Comparison of ENCODE assay signal across 12 cellular contexts in the genomic region with DNA sequence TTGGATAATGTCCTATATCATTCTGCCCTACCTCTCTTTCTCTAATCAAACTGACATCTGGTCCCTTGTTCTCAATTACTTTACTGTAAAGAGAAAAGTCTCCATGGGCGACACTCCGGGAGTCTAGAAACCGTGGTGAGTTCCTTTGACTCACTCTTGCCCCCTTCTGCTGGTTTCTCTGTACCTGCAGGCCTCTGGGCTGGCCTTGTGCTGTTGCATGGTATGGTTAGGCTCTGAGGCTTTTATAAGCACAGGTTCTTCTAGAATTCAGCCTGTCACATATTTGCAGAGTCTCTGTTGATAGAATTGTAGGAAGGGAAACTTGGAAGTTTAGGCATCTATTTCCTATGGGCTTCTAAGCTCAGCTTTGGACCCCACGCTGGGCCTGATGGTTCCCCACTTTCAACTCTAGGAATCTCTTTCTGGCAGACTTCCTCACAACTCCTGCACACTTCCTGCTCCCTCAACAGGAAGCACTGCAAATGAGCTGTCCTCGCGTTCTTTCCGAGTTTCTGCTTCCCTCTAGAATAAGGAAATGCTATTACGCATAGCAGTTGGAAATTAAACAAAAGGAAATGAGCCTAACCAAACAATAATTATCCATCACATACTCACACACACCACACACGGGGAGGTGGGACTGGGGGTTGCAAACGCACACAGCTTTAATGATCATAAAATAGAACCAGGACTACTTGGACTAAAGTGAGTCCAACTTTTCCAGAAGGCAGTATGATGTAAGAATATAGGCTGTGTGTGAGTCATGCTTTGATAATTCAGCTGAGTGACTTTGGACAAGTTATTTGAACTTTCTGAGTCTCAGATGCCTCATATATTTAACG.
A peak's percentile ranks its signal among the peaks of the same experiment; 100 is the strongest.
DNase-seq lines count a peak whose midpoint lies in the region; ATAC-seq and TF ChIP-seq lines count a peak whose summit lies in the region.
"Had no signal": no experiment of that assay in that cellular context is flagged by ENCODE, and none has a peak within 500 bp of the region (broad histone marks: within the 10 kb centered on the region; RNA-seq: fewer than 3 reads in every experiment).

No MANE protein-coding gene starts in this region.

- no peak for TF ChIP-seq POLR2A in esophagus squamous epithelium (IDR thresholded peaks at IDR 0.05)

- peaks cover 0 to 11% (median 4%) of the 10 kb centered on the region in 3 donors for H3K4me1 ChIP-seq in esophagus squamous epithelium

- intact Hi-C loops in esophagus squamous epithelium (cut with DNase I), result no loop called here

- H3K9me3 ChIP-seq in esophagus squamous epithelium, result no peaks in the 10 kb centered on the region
- H3K9me3 ChIP-seq: ovary had no signal

- H3K36me3 ChIP-seq in esophagus squamous epithelium, result no peaks in the 10 kb centered on the region
- H3K36me3 ChIP-seq: ovary had no signal

- H3K4me3 ChIP-seq in esophagus squamous epithelium, result no peak overlapping the region
- H3K4me3 ChIP-seq: ovary had no signal

- no peak for TF ChIP-seq CTCF in esophagus squamous epithelium (IDR thresholded peaks at IDR 0.05)

- H3K27me3 ChIP-seq in esophagus squamous epithelium, result no peaks in the 10 kb centered on the region
- H3K27me3 ChIP-seq: ovary had no signal

- DNase-seq in AG08396 (ENCODE audit: low spot score) (peak; percentile 24), LHCN-M2 (ENCODE audit: low read depth) (peak; percentile 58), lung microvascular endothelial cell (ENCODE audit: low read depth in 2 of 2) (peak; percentile 57 to 89), esophagus squamous epithelium (lab: John Stamatoyannopoulos, UW) (no peak), ureter (ENCODE audit: low spot score) (no peak)
- DNase-seq: activated CD4-positive, CD25-positive, alpha-beta regulatory T cell treated with anti-CD3 and anti-CD28 coated beads, Interleukin-2, amount 50 U/mL, for 72 hours; DND-41; NCI-H1930 had no signal

- H3K27ac ChIP-seq in cingulate gyrus (ENCODE audit: low read depth, low read length) (peak overlapping the region; percentile 49), esophagus squamous epithelium (peak overlapping the region in 2 of 4 donors; percentile 29 to 33)
- H3K27ac ChIP-seq: ovary had no signal

- ATAC-seq in HG02642 (IDR thresholded peaks at IDR 0.05; ENCODE audit: poor library complexity, unreplicated experiment), result no peak
- no peak for ATAC-seq in HG02588 (IDR thresholded peaks at IDR 0.05; ENCODE audit: unreplicated experiment)

- 45 to 69% methylated on average over 11 of the region's 11 CpGs for WGBS in esophagus squamous epithelium, 2 donors

Comparison
In these comparisons a context has a peak if more than half of its experiments do, and no peak if none do; other contexts are left out.
1. DNase-seq: peak in AG08396 (single experiment), LHCN-M2 (single experiment) and lung microvascular endothelial cell (2 of 2); none in esophagus squamous epithelium (single experiment) and ureter (single experiment).